Comparison of ENCODE assay signal across 8 cellular contexts in the genomic region with DNA sequence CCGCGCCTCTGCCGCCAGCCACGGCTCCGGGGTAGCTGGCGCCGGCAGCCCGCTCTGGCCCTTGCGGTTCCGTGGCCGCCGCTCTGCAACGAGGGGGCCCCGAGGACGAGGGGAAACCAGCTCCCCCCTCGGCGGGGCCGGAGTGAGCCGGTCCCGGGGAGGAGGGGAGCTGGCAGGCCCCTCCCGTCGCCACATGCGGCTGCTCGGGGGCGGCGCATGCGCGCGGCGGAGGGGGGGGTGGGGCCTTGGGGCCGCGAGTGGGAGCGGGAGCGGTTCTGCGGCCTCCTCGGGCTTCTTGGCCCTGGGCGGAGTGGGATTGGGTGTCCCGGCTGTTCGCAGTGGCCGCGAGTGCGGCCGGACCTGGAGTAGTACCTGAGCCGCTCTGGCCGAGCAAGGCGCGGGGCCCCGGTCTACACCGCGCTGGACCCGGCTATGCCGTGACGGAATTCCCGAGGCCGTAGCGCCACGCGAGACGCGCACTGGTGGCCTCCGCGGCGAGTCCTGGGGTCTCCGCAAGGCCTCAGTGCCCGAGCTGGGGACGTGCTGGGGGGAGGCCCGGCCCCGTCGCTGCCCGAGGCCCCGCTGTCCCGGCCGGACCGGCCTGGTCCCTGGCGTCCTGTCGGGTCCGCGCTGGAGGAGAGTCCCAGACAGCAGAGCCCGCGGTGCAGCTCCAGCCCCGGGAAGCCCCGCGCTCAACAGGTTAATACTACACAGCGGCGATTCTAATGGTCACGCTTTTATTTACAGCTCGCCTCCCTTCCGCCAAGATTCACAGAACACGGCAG.
DNase-seq lines count a peak whose midpoint lies in the region; ATAC-seq lines count a peak whose summit lies in the region.

No MANE protein-coding gene starts in this region.

- peak overlapping the region; percentile 92 for H3K4me3 Mint-ChIP-seq in memory B cell

- H3K27ac ChIP-seq in BLaER1: peak overlapping the region; percentile 99

- peak overlapping the region; percentile 99 for H3K9ac ChIP-seq in BLaER1

- peaks cover 13% of the 10 kb centered on the region for H3K4me1 Mint-ChIP-seq in memory B cell

- H3K27me3 ChIP-seq in BLaER1: no peaks in the 10 kb centered on the region

- peaks cover 37% of the 10 kb centered on the region for H4K20me1 ChIP-seq in BLaER1

- H3K36me3 Mint-ChIP-seq in memory B cell: peaks cover 4% of the 10 kb centered on the region

- ATAC-seq in GM19025 (IDR thresholded peaks at IDR 0.05; ENCODE audit: low read depth, unreplicated experiment) (peak; percentile 73), HG03196 (IDR thresholded peaks at IDR 0.05; ENCODE audit: unreplicated experiment) (peak; percentile 55), memory B cell (ENCODE audit: low read depth) (peak; percentile 78)

- DNase-seq in NCI-H69 (lab: John Stamatoyannopoulos, UW) (peak; percentile 94), memory B cell (ENCODE audit: low spot score in 2 of 2) (peak; percentile 86 to 90)
- DNase-seq in activated CD8-positive, alpha-beta memory T cell treated with anti-CD3 and anti-CD28 coated beads for 1 hour (ENCODE audit: extremely low read depth in 1 of 2, low read depth in 1 of 2): peak; percentile 30 to 85
- peak; percentile 77 for DNase-seq in effector CD4-positive, alpha-beta T cell
- peak; percentile 70 to 72 (median 72) for DNase-seq in stimulated activated CD4-positive, alpha-beta T cell treated with anti-CD3 and anti-CD28 coated beads, TNF-alpha, amount 100 ng/mL, for 48 hours (ENCODE audit: low read depth in 3 of 3)

- H3K9me3 ChIP-seq in BLaER1: no peaks in the 10 kb centered on the region

- peaks cover 37% of the 10 kb centered on the region for H3K4me1 ChIP-seq in BLaER1

- no peaks in the 10 kb centered on the region for H3K9me3 Mint-ChIP-seq in memory B cell

- peaks cover 31% of the 10 kb centered on the region for H3K36me3 ChIP-seq in BLaER1

- H3K4me2 ChIP-seq in BLaER1: peak overlapping the region; percentile 71

- H3K27ac Mint-ChIP-seq in memory B cell: peak overlapping the region; percentile 78

- no peaks in the 10 kb centered on the region for H3K27me3 Mint-ChIP-seq in memory B cell

- H3K4me3 ChIP-seq in BLaER1: peak overlapping the region; percentile 99

Comparison
In these comparisons a context has a peak if more than half of its experiments do, and no peak if none do; other contexts are left out.
1. Peak in every context shown above with its lines: DNase-seq, ATAC-seq, H3K4me3 ChIP-seq and H3K27ac ChIP-seq.